Comparison of ENCODE assay signal across 10 cellular contexts in genomic region chr17:72123964-72124791, GRCh38. TPM values are rescaled to one million over a fixed set of nuclear protein-coding genes. Genes with fewer than 3 reads are reported as not detected.
DNase-seq lines count a peak whose midpoint lies in the region; ATAC-seq and TF ChIP-seq lines count a peak whose summit lies in the region.
"Had no signal": no experiment of that assay in that cellular context is flagged by ENCODE, and none has a peak within 500 bp of the region (broad histone marks: within the 10 kb centered on the region; RNA-seq: fewer than 3 reads in every experiment).

No MANE protein-coding gene starts in this region.

- peak overlapping the region; percentile 94 for H3K4me3 ChIP-seq in SJCRH30
- peak overlapping the region in 2 of 4 experiments; percentile 41 to 44 for H3K4me3 ChIP-seq in fibroblast of lung (replicated peaks in 1 of 4; ENCODE audit: control extremely low read depth in 1 of 4, insufficient read depth in 1 of 4, low read depth in 3 of 4, low read length in 4 of 4)
- peak overlapping the region in 1 of 4 donors; percentile 63 for H3K4me3 ChIP-seq in esophagus squamous epithelium

- TF ChIP-seq POLR2A in esophagus squamous epithelium (IDR thresholded peaks at IDR 0.05) = no peak

- peak overlapping the region; percentile 90 for H3K4me3 Mint-ChIP-seq in Calu3 (ENCODE audit: low read depth, unreplicated experiment)
- H3K4me3 Mint-ChIP-seq: activated CD4-positive, alpha-beta T cell treated with anti-CD3 and anti-CD28 coated beads, Interleukin-2, amount 10 ng/mL, durations not matched to agents 7 days and 5 days had no signal

- no peak for ATAC-seq in GM19351 (IDR thresholded peaks at IDR 0.05; ENCODE audit: unreplicated experiment)

- H3K4me1 ChIP-seq in SJCRH30 = peaks cover 42% of the 10 kb centered on the region
- H3K4me1 ChIP-seq in fibroblast of lung (ENCODE audit: control insufficient read depth, extremely low read depth, insufficient read depth, low read length) = peaks cover 7% of the 10 kb centered on the region
- peaks cover 2 to 47% (median 4%) of the 10 kb centered on the region in 3 donors for H3K4me1 ChIP-seq in esophagus squamous epithelium

- H3K9me3 ChIP-seq in SJCRH30 (replicated peaks) (no peaks in the 10 kb centered on the region), fibroblast of lung (ENCODE audit: control insufficient read depth, insufficient read depth, low read depth, low read length) (no peaks in the 10 kb centered on the region), esophagus squamous epithelium (no peaks in the 10 kb centered on the region)

- H3K36me3 ChIP-seq in SJCRH30 (peaks cover 34% of the 10 kb centered on the region), fibroblast of lung (ENCODE audit: control insufficient read depth, insufficient read depth, low read length) (peaks cover 6% of the 10 kb centered on the region), esophagus squamous epithelium (peaks cover 0 to 29% (median 4%) of the 10 kb centered on the region in 3 donors)

- H3K9me3 Mint-ChIP-seq in Calu3 (ENCODE audit: low read depth, unreplicated experiment) = no peaks in the 10 kb centered on the region
- H3K9me3 Mint-ChIP-seq: activated CD4-positive, alpha-beta T cell treated with anti-CD3 and anti-CD28 coated beads, Interleukin-2, amount 10 ng/mL, durations not matched to agents 7 days and 5 days had no signal

- H3K27me3 Mint-ChIP-seq in Calu3 (ENCODE audit: unreplicated experiment) = peaks cover 47% of the 10 kb centered on the region

- H3K4me1 Mint-ChIP-seq in Calu3 (ENCODE audit: low read depth, unreplicated experiment) = peaks cover 35% of the 10 kb centered on the region

- peak overlapping the region; percentile 97 for H3K27ac Mint-ChIP-seq in Calu3 (ENCODE audit: unreplicated experiment)
- H3K27ac Mint-ChIP-seq: activated CD4-positive, alpha-beta T cell treated with anti-CD3 and anti-CD28 coated beads, Interleukin-2, amount 10 ng/mL, durations not matched to agents 7 days and 5 days had no signal

- no peak overlapping the region for H2AFZ ChIP-seq in fibroblast of lung (ENCODE audit: low read length)

- peaks cover 87% of the 10 kb centered on the region for H3K36me3 Mint-ChIP-seq in Calu3 (ENCODE audit: insufficient read depth, unreplicated experiment)

- TF ChIP-seq CTCF in Calu3 (IDR thresholded peaks at IDR 0.05; ENCODE audit: unreplicated experiment) (no peak), fibroblast of lung (conservative IDR thresholded peaks at IDR 0.05 in 1 of 2, IDR thresholded peaks at IDR 0.05 in 1 of 2; ENCODE audit: low read depth in 1 of 2, low read length in 2 of 2) (no peak), esophagus squamous epithelium (IDR thresholded peaks at IDR 0.05) (no peak)

- intact Hi-C loops in Calu3 (cut with micrococcal nuclease; ENCODE audit: unreplicated experiment) = no loop called here
- intact Hi-C loops in esophagus squamous epithelium (cut with DNase I) = loop anchor here (10.0 kb wide), 1 partner anchor 411 kb away; no protein-coding TSS in a partner anchor

- no peaks in the 10 kb centered on the region for H4K20me1 ChIP-seq in fibroblast of lung (ENCODE audit: control insufficient read depth, extremely low read depth, insufficient read depth, low read length)

- CTCF ChIA-PET in Calu3 (lab: Charles Lee) = interaction anchor here (0.6 to 0.7 kb wide), 3 partner anchors 233 to 604 kb away, joined by 4 to 6 read pairs (median 5); no protein-coding TSS in a partner anchor

- H3K4me2 ChIP-seq in fibroblast of lung (ENCODE audit: extremely low read depth, insufficient read depth, low read length) = peak overlapping the region; percentile 11

- DNase-seq in Calu3 (peak; percentile 48), SJCRH30 (peak; percentile 85 to 88), fibroblast of lung (ENCODE audit: low read depth in 2 of 2) (peak in 1 of 2 donors; percentile 53), pons (ENCODE audit: low spot score) (peak; percentile 19), esophagus squamous epithelium (lab: John Stamatoyannopoulos, UW) (no peak), NOMO-1 (lab: John Stamatoyannopoulos, UW; ENCODE audit: unreplicated experiment in 2 of 2) (no peak), NCI-H2081 (lab: John Stamatoyannopoulos, UW) (no peak)
- DNase-seq: activated CD4-positive, alpha-beta T cell treated with anti-CD3 and anti-CD28 coated beads, Interleukin-2, amount 10 ng/mL, durations not matched to agents 7 days and 5 days; OCI-M1 had no signal

- 82 to 83% methylated on average over 24 to 25 of the region's 38 CpGs for WGBS in esophagus squamous epithelium, 2 donors

- peaks cover 30% of the 10 kb centered on the region for H3K79me2 ChIP-seq in fibroblast of lung (ENCODE audit: control insufficient read depth, insufficient read depth, low read length)

- H3K27me3 ChIP-seq in SJCRH30 = no peaks in the 10 kb centered on the region
- H3K27me3 ChIP-seq in fibroblast of lung (ENCODE audit: control insufficient read depth, insufficient read depth, low read length) = peaks cover 1% of the 10 kb centered on the region
- H3K27me3 ChIP-seq in esophagus squamous epithelium = peaks cover 0 to 76% (median 2%) of the 10 kb centered on the region in 4 donors

- TSS peak; percentile 38 for BruUV-seq in Calu3 (replicated peaks; lab: Mats Ljungman, UMichigan)

- H3K9ac ChIP-seq in fibroblast of lung (ENCODE audit: insufficient read depth, low read length) = no peak overlapping the region

- H3K27ac ChIP-seq in SJCRH30 = peak overlapping the region; percentile 60
- no peak overlapping the region for H3K27ac ChIP-seq in fibroblast of lung (ENCODE audit: insufficient read depth, low read length)
- no peak overlapping the region for H3K27ac ChIP-seq in esophagus squamous epithelium

RNA-seq across cellular contexts. Expression of gene SOX9, which starts 3.4 kb away (rescaled TPM):
- total RNA-seq in Calu3 (2022) (173 and 210 TPM in 2 replicates), fibroblast of lung (4.1 and 5.4 TPM in 2 replicates), esophagus squamous epithelium (10 to 100 TPM in 3 of 4 donors, 1 to 10 TPM in 1; 7.4 to 11.5 (median 11.1) TPM)
- total RNA-seq in SJCRH30 (2014; rRNA removed; shearing (Covaris generic)) = 104 and 105 TPM in 2 replicates
- polyA plus RNA-seq in fibroblast of lung = 3.1 and 12.5 TPM in 2 replicates
- 6.2 and 20.5 TPM in 2 replicates for polyA plus RNA-seq in fibroblast of lung (2012)
- polyA minus RNA-seq in fibroblast of lung (ENCODE audit: low replicate concordance) = 2.3 and 5.8 TPM in 2 replicates
- total RNA-seq: activated CD4-positive, alpha-beta T cell treated with anti-CD3 and anti-CD28 coated beads, Interleukin-2, amount 10 ng/mL, durations not matched to agents 7 days and 5 days had no signal

Comparison
In these comparisons a context has a peak if more than half of its experiments do, and no peak if none do; other contexts are left out.
1. DNase-seq: peak in Calu3 (single experiment), SJCRH30 (2 of 2) and pons (single experiment); none in esophagus squamous epithelium (single experiment), NOMO-1 (0 of 2) and NCI-H2081 (0 of 2).